Comparison of ENCODE assay signal across 10 cellular contexts in the genomic region with DNA sequence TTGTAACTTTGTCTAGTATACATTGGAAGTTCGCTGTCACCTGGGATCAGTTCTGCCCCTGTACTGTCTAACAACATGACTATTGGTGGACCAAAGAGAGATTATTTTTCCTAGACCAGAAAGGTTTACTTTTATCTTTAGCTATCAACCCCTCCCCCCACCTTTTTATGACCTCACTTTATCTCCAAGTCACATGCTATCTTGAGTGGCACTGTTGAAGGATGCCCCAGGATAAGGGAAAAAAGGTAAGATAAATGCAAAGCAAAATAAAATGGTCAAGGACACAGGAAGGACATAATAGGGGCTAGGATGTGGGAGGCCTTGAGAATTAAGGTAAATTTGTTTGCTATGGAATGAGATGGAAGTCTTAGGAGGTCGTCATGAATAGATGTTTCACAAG. TPM values are rescaled to one million over a fixed set of nuclear protein-coding genes. Genes with fewer than 3 reads are reported as not detected.
A peak's percentile ranks its signal among the peaks of the same experiment; 100 is the strongest.
DNase-seq lines count a peak whose midpoint lies in the region; ATAC-seq, FAIRE-seq and TF ChIP-seq lines count a peak whose summit lies in the region.
"Had no signal": no experiment of that assay in that cellular context is flagged by ENCODE, and none has a peak within 500 bp of the region (broad histone marks: within the 10 kb centered on the region; RNA-seq: fewer than 3 reads in every experiment).

No MANE protein-coding gene starts in this region.

- CTCF ChIA-PET in activated naive CD4-positive, alpha-beta T cell treated with anti-CD3 and anti-CD28 coated beads, Interleukin-2, amount 10 ng/mL, durations not matched to agents 7 days and 5 days (lab: Charles Lee), result interaction anchor here (0.6 to 2.0 kb wide), 5 partner anchors 29 to 194 kb away, joined by 3 to 6 read pairs (median 3); no protein-coding TSS in a partner anchor
- CTCF ChIA-PET in WTC11 (lab: Charles Lee), result interaction anchor here (1.0 kb wide), 1 partner anchor 175 kb away, joined by 3 read pairs; no protein-coding TSS in a partner anchor

- H3K9me3 ChIP-seq in iPS-18a (ENCODE audit: control insufficient read depth, low read depth, low read length), result no peaks in the 10 kb centered on the region
- H3K9me3 ChIP-seq in upper lobe of right lung, result no peaks in the 10 kb centered on the region

- no peak for DNase-seq in activated naive CD4-positive, alpha-beta T cell treated with anti-CD3 and anti-CD28 coated beads, Interleukin-2, amount 10 ng/mL, durations not matched to agents 7 days and 5 days
- no peak for DNase-seq in activated naive CD4-positive, alpha-beta T cell treated with anti-CD3 and anti-CD28 coated beads, Interleukin-2, amount 50 U/mL, for 16 hours
- DNase-seq in WTC11 (ENCODE audit: low spot score) (no peak), upper lobe of right lung (no peak), NCI-H524 treated with DMSO at 0.1 percent for 48 hours (lab: John Stamatoyannopoulos, UW) (no peak), urothelium cell line (ENCODE audit: low spot score) (no peak), left ventricle myocardium superior (no peak)

- no peak for ATAC-seq in WTC11
- no peak for ATAC-seq in upper lobe of right lung
- no peak for ATAC-seq in left ventricle myocardium superior

- H3K9ac ChIP-seq in iPS-18a (ENCODE audit: low read length), result no peak overlapping the region

- no peak overlapping the region for H3K27ac ChIP-seq in iPS-18a (ENCODE audit: low read length)
- peak overlapping the region; percentile 78 for H3K27ac ChIP-seq in upper lobe of right lung
- H3K27ac ChIP-seq: SK-N-MC had no signal

- peak overlapping the region; percentile 41 for H3K4me3 ChIP-seq in iPS-18a (ENCODE audit: low read length)
- no peak overlapping the region for H3K4me3 ChIP-seq in upper lobe of right lung

- H3K36me3 ChIP-seq in iPS-18a (ENCODE audit: control insufficient read depth, low read depth, low read length) (no peaks in the 10 kb centered on the region), upper lobe of right lung (no peaks in the 10 kb centered on the region)

- H3K27me3 Mint-ChIP-seq in activated naive CD4-positive, alpha-beta T cell treated with anti-CD3 and anti-CD28 coated beads, Interleukin-2, amount 10 ng/mL, durations not matched to agents 7 days and 5 days, result no peaks in the 10 kb centered on the region
- no peaks in the 10 kb centered on the region for H3K27me3 Mint-ChIP-seq in WTC11 (ENCODE audit: low read depth)
- H3K27me3 Mint-ChIP-seq: dendritic cell treated with granulocyte-macrophage colony-stimulating factor and Interleukin-4, amounts not matched to agents 40 ng/mL and 50 ng/mL, for 4 days had no signal

- no peak overlapping the region for H3K27ac Mint-ChIP-seq in activated naive CD4-positive, alpha-beta T cell treated with anti-CD3 and anti-CD28 coated beads, Interleukin-2, amount 10 ng/mL, durations not matched to agents 7 days and 5 days
- no peak overlapping the region for H3K27ac Mint-ChIP-seq in WTC11

- H3K4me1 ChIP-seq in iPS-18a (ENCODE audit: control insufficient read depth, low read depth, low read length), result peaks cover 24% of the 10 kb centered on the region
- peaks cover 40% of the 10 kb centered on the region for H3K4me1 ChIP-seq in upper lobe of right lung

- FAIRE-seq in urothelium cell line (lab: Jason Lieb, UNC), result no peak

- peak overlapping the region; percentile 83 for H3K4me3 Mint-ChIP-seq in activated naive CD4-positive, alpha-beta T cell treated with anti-CD3 and anti-CD28 coated beads, Interleukin-2, amount 10 ng/mL, durations not matched to agents 7 days and 5 days
- H3K4me3 Mint-ChIP-seq in WTC11, result peak overlapping the region; percentile 69

- H3K36me3 Mint-ChIP-seq in activated naive CD4-positive, alpha-beta T cell treated with anti-CD3 and anti-CD28 coated beads, Interleukin-2, amount 10 ng/mL, durations not matched to agents 7 days and 5 days, result peaks cover 23% of the 10 kb centered on the region
- no peaks in the 10 kb centered on the region for H3K36me3 Mint-ChIP-seq in WTC11

- POLR2A ChIA-PET in WTC11 (lab: Charles Lee), result interaction anchor here (0.8 kb wide), 1 partner anchor 72 kb away, joined by 4 read pairs; a partner anchor contains a TSS

- no peaks in the 10 kb centered on the region for H3K9me3 Mint-ChIP-seq in activated naive CD4-positive, alpha-beta T cell treated with anti-CD3 and anti-CD28 coated beads, Interleukin-2, amount 10 ng/mL, durations not matched to agents 7 days and 5 days
- no peaks in the 10 kb centered on the region for H3K9me3 Mint-ChIP-seq in WTC11
- H3K9me3 Mint-ChIP-seq: dendritic cell treated with granulocyte-macrophage colony-stimulating factor and Interleukin-4, amounts not matched to agents 40 ng/mL and 50 ng/mL, for 4 days had no signal

- H3K4me1 Mint-ChIP-seq in activated naive CD4-positive, alpha-beta T cell treated with anti-CD3 and anti-CD28 coated beads, Interleukin-2, amount 10 ng/mL, durations not matched to agents 7 days and 5 days, result peaks cover 53% of the 10 kb centered on the region
- H3K4me1 Mint-ChIP-seq in WTC11, result peaks cover 73% of the 10 kb centered on the region

- intact Hi-C loops in upper lobe of right lung (cut with DNase I) (no loop called here), left ventricle myocardium superior (cut with micrococcal nuclease) (no loop called here)

- H3K27me3 ChIP-seq in iPS-18a (ENCODE audit: control insufficient read depth, insufficient read depth, low read length) (no peaks in the 10 kb centered on the region), upper lobe of right lung (no peaks in the 10 kb centered on the region)

- no peak for TF ChIP-seq CTCF in WTC11 (IDR thresholded peaks at IDR 0.05)
- TF ChIP-seq CTCF in upper lobe of right lung (IDR thresholded peaks at IDR 0.05), result no peak

TF ChIP-seq in WTC11, 78 proteins besides CTCF, POLR2A, EP300 and RAD21 (continues in another document):
- no peak for TF ChIP-seq IRF2 (CRISPR knock-in tag; IDR thresholded peaks at IDR 0.05; ENCODE audit: borderline replicate concordance, low read depth)
- TF ChIP-seq, protein P1, sequence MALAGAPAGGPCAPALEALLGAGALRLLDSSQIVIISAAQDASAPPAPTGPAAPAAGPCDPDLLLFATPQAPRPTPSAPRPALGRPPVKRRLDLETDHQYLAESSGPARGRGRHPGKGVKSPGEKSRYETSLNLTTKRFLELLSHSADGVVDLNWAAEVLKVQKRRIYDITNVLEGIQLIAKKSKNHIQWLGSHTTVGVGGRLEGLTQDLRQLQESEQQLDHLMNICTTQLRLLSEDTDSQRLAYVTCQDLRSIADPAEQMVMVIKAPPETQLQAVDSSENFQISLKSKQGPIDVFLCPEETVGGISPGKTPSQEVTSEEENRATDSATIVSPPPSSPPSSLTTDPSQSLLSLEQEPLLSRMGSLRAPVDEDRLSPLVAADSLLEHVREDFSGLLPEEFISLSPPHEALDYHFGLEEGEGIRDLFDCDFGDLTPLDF (CRISPR knock-in tag; IDR thresholded peaks at IDR 0.05), result no peak
- TF ChIP-seq, protein P2, sequence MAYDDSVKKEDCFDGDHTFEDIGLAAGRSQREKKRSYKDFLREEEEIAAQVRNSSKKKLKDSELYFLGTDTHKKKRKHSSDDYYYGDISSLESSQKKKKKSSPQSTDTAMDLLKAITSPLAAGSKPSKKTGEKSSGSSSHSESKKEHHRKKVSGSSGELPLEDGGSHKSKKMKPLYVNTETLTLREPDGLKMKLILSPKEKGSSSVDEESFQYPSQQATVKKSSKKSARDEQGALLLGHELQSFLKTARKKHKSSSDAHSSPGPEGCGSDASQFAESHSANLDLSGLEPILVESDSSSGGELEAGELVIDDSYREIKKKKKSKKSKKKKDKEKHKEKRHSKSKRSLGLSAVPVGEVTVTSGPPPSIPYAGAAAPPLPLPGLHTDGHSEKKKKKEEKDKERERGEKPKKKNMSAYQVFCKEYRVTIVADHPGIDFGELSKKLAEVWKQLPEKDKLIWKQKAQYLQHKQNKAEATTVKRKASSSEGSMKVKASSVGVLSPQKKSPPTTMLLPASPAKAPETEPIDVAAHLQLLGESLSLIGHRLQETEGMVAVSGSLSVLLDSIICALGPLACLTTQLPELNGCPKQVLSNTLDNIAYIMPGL (CRISPR knock-in tag; IDR thresholded peaks at IDR 0.05), result no peak
- TF ChIP-seq, protein P3, sequence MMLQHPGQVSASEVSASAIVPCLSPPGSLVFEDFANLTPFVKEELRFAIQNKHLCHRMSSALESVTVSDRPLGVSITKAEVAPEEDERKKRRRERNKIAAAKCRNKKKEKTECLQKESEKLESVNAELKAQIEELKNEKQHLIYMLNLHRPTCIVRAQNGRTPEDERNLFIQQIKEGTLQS (CRISPR knock-in tag; conservative IDR thresholded peaks at IDR 0.05), result no peak
- TF ChIP-seq, protein P4, sequence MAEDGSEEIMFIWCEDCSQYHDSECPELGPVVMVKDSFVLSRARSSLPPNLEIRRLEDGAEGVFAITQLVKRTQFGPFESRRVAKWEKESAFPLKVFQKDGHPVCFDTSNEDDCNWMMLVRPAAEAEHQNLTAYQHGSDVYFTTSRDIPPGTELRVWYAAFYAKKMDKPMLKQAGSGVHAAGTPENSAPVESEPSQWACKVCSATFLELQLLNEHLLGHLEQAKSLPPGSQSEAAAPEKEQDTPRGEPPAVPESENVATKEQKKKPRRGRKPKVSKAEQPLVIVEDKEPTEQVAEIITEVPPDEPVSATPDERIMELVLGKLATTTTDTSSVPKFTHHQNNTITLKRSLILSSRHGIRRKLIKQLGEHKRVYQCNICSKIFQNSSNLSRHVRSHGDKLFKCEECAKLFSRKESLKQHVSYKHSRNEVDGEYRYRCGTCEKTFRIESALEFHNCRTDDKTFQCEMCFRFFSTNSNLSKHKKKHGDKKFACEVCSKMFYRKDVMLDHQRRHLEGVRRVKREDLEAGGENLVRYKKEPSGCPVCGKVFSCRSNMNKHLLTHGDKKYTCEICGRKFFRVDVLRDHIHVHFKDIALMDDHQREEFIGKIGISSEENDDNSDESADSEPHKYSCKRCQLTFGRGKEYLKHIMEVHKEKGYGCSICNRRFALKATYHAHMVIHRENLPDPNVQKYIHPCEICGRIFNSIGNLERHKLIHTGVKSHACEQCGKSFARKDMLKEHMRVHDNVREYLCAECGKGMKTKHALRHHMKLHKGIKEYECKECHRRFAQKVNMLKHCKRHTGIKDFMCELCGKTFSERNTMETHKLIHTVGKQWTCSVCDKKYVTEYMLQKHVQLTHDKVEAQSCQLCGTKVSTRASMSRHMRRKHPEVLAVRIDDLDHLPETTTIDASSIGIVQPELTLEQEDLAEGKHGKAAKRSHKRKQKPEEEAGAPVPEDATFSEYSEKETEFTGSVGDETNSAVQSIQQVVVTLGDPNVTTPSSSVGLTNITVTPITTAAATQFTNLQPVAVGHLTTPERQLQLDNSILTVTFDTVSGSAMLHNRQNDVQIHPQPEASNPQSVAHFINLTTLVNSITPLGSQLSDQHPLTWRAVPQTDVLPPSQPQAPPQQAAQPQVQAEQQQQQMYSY (CRISPR knock-in tag; IDR thresholded peaks at IDR 0.05), result no peak
- TF ChIP-seq, protein P5, sequence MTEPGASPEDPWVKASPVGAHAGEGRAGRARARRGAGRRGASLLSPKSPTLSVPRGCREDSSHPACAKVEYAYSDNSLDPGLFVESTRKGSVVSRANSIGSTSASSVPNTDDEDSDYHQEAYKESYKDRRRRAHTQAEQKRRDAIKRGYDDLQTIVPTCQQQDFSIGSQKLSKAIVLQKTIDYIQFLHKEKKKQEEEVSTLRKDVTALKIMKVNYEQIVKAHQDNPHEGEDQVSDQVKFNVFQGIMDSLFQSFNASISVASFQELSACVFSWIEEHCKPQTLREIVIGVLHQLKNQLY (CRISPR knock-in tag; IDR thresholded peaks at IDR 0.05), result no peak

RNA-seq across cellular contexts. Expression of a gene that starts 1.0 kb away (rescaled TPM):
- total RNA-seq in WTC11 (2021) (45.9 to 47.4 TPM (median 46.3 TPM) in 3 replicates), upper lobe of right lung (45.4 TPM), left ventricle myocardium superior (17.7 TPM)
